8 cellular contexts compared by ENCODE assay signal in genomic region chr1:206684003-206684402, GRCh38. TPM values are rescaled to one million over a fixed set of nuclear protein-coding genes. Genes with fewer than 3 reads are reported as not detected.
DNase-seq lines count a peak whose midpoint lies in the region; ATAC-seq and TF ChIP-seq lines count a peak whose summit lies in the region.

No MANE protein-coding gene starts in this region.

- DNase-seq in DND-41 (no peak), OCI-LY7 (ENCODE audit: low spot score) (no peak), epithelial cell of esophagus (ENCODE audit: low read depth) (no peak), NCI-H1436 (lab: John Stamatoyannopoulos, UW) (no peak)

- peak overlapping the region; percentile 73 for H3K4me2 ChIP-seq in DND-41 (ENCODE audit: insufficient read depth, low read length)
- H3K4me2 ChIP-seq in OCI-LY7 (ENCODE audit: low read length): peak overlapping the region; percentile 82
- no peak overlapping the region for H3K4me2 ChIP-seq in parathyroid adenoma (ENCODE audit: low read length)

- H3K4me3 ChIP-seq in DND-41 (ENCODE audit: low read depth in 1 of 2, low read length in 2 of 2): no peak overlapping the region
- peak overlapping the region; percentile 82 for H3K4me3 ChIP-seq in OCI-LY7 (ENCODE audit: low read depth, low read length, poor library complexity, severe bottlenecking)
- H3K4me3 ChIP-seq in epithelial cell of esophagus (ENCODE audit: low read length): peak overlapping the region; percentile 51
- H3K4me3 ChIP-seq in parathyroid adenoma (ENCODE audit: low read depth, low read length): peak overlapping the region; percentile 55

- POLR2A ChIA-PET in OCI-LY7 (lab: Charles Lee): interaction anchor here (0.7 to 2.0 kb wide), 8 partner anchors 8 to 56 kb away, joined by 3 to 11 read pairs (median 4); partner anchors contain the start of gene DYRK3

- peaks cover 29% of the 10 kb centered on the region for H3K79me2 ChIP-seq in DND-41 (ENCODE audit: insufficient read depth, low read length)
- no peaks in the 10 kb centered on the region for H3K79me2 ChIP-seq in OCI-LY7 (ENCODE audit: insufficient read depth, low read depth, low read length)
- H3K79me2 ChIP-seq in parathyroid adenoma: peaks cover 5% of the 10 kb centered on the region

- H2AFZ ChIP-seq in DND-41 (ENCODE audit: low read depth, low read length) (no peak overlapping the region), OCI-LY7 (ENCODE audit: low read length) (no peak overlapping the region), parathyroid adenoma (no peak overlapping the region)

- H4K20me1 ChIP-seq in DND-41 (ENCODE audit: insufficient read depth, low read length): peaks cover 24% of the 10 kb centered on the region
- peaks cover 4% of the 10 kb centered on the region; the same call in 1 of the 2 replicates for H4K20me1 ChIP-seq in OCI-LY7 (ENCODE audit: insufficient read depth, low read length)

- H3K27ac ChIP-seq in DND-41 (ENCODE audit: low read length) (no peak overlapping the region), OCI-LY7 (ENCODE audit: low read depth, low read length, poor library complexity, severe bottlenecking) (no peak overlapping the region), parathyroid adenoma (no peak overlapping the region)

- H3K36me3 ChIP-seq in DND-41 (ENCODE audit: insufficient read depth, low read length) (no peaks in the 10 kb centered on the region), OCI-LY7 (ENCODE audit: insufficient read depth, low read length) (no peaks in the 10 kb centered on the region), parathyroid adenoma (ENCODE audit: control insufficient read depth, insufficient read depth, low read length) (no peaks in the 10 kb centered on the region)

- peaks cover 28% of the 10 kb centered on the region for H3K4me1 ChIP-seq in DND-41 (ENCODE audit: insufficient read depth, low read length)
- peaks cover 73% of the 10 kb centered on the region for H3K4me1 ChIP-seq in OCI-LY7 (ENCODE audit: insufficient read depth, low read length, poor library complexity, severe bottlenecking)
- peaks cover 4% of the 10 kb centered on the region for H3K4me1 ChIP-seq in parathyroid adenoma

- H3K27me3 ChIP-seq in DND-41 (ENCODE audit: insufficient read depth, low read length, poor library complexity) (peaks cover 46% of the 10 kb centered on the region), parathyroid adenoma (ENCODE audit: control insufficient read depth, insufficient read depth, low read length) (no peaks in the 10 kb centered on the region)

- TF ChIP-seq CTCF in DND-41 (IDR thresholded peaks at IDR 0.05; ENCODE audit: borderline replicate concordance, extremely low read depth, low read length, poor library complexity, severe bottlenecking) (no peak), OCI-LY7 (conservative IDR thresholded peaks at IDR 0.05; ENCODE audit: low read length) (no peak), epithelial cell of esophagus (IDR thresholded peaks at IDR 0.05; ENCODE audit: insufficient read depth, low read depth, low read length, missing control alignments) (no peak), parathyroid adenoma (IDR thresholded peaks at IDR 0.05) (no peak)

- ATAC-seq in DND-41 (ENCODE audit: insufficient read depth, low read depth): no peak
- no peak for ATAC-seq in GM19351 (IDR thresholded peaks at IDR 0.05; ENCODE audit: unreplicated experiment)
- no peak for ATAC-seq in HG03139 (IDR thresholded peaks at IDR 0.05; ENCODE audit: unreplicated experiment)
- ATAC-seq in GM21515 (IDR thresholded peaks at IDR 0.05; ENCODE audit: unreplicated experiment): no peak

- intact Hi-C loops in OCI-LY7 (cut with micrococcal nuclease; ENCODE audit: unreplicated experiment): loop anchor here (5.0 kb wide), 2 partner anchors 127 to 632 kb away; partner anchors contain the start of gene RHEX

- H3K9me3 ChIP-seq in DND-41 (ENCODE audit: insufficient read depth, low read length, severe bottlenecking) (no peaks in the 10 kb centered on the region), OCI-LY7 (ENCODE audit: low read length) (no peaks in the 10 kb centered on the region), parathyroid adenoma (ENCODE audit: control insufficient read depth, low read length) (no peaks in the 10 kb centered on the region)

- no peak overlapping the region for H3K9ac ChIP-seq in DND-41 (ENCODE audit: low read depth, low read length)
- no peak overlapping the region for H3K9ac ChIP-seq in parathyroid adenoma

- CTCF ChIA-PET in OCI-LY7 (lab: Charles Lee; ENCODE audit: unreplicated experiment): interaction anchor here (1.5 kb wide), 1 partner anchor 53 kb away, joined by 6 read pairs; no protein-coding TSS in a partner anchor

- BruUV-seq in OCI-LY7 (replicated peaks; lab: Mats Ljungman, UMichigan): no TSS peak

- H3K9me2 ChIP-seq in OCI-LY7 (ENCODE audit: insufficient read depth, low read length): no peaks in the 10 kb centered on the region

RNA-seq across cellular contexts. Expression of gene MAPKAPK2, which starts 0.7 kb away (rescaled TPM):
- total RNA-seq in OCI-LY7 (2014; rRNA removed; shearing (Covaris generic)): 14.5 and 16.3 TPM in 2 replicates
- 39.9 and 46.5 TPM in 2 replicates for total RNA-seq in OCI-LY7 (2022)

RNA-seq across cellular contexts. Expression of gene DYRK3, which starts 48.7 kb away (rescaled TPM):
- 9.7 and 9.8 TPM in 2 replicates for total RNA-seq in OCI-LY7 (2014; rRNA removed; shearing (Covaris generic))
- total RNA-seq in OCI-LY7 (2022): 9.4 and 10.9 TPM in 2 replicates

Comparison
In these comparisons a context has a peak if more than half of its experiments do, and no peak if none do; other contexts are left out.
1. H3K4me3 ChIP-seq: peak in OCI-LY7 (single experiment), epithelial cell of esophagus (single experiment) and parathyroid adenoma (single experiment); none in DND-41 (0 of 2).